ENCODE assay signal across 12 cellular contexts in the genomic region with DNA sequence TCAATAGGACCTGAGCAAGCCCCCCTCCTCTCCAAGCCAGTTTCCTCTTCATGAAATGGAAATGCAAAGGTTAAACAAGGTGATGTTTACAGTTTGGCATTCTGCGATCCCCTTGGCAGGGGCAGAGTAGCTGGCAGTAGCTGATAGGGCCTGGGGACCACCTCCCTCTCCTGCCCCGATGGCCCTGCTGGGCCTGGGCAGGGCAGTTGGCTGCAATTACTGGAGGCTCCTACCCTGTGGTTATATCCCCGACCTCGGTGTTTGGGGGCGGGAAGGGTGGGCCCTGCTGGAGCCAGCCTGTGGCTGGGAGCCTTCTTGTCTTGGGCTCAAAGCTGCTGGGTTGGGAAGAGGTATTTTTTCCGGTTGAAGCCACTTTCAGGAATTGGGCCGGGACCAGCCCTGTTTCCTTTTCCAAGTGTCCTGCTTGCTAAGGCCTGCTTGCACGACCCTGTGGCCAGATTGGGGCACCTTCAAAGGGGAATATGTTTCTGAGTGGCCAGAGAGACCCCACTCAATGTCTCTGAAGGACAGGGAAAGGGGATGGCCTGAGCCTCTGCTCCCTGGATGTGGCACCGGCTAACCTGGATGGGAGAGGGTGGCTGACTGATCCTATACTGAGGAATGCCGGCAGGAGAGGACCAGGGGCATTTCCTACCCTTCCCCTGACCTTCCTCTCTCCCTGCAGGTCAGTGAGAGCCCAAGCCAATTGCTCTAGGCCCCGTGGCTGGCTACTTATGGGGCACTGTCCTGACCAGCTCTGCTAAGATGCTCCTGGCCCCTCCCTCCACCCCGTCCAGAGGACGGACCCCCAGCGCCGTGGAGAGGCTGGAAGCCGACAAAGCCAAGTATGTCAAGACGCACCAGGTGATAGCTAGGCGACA. TPM values are rescaled to one million over a fixed set of nuclear protein-coding genes. Genes with fewer than 3 reads are reported as not detected.
DNase-seq lines count a peak whose midpoint lies in the region; ATAC-seq, FAIRE-seq and TF ChIP-seq lines count a peak whose summit lies in the region.
"Had no signal": no experiment of that assay in that cellular context is flagged by ENCODE, and none has a peak within 500 bp of the region (broad histone marks: within the 10 kb centered on the region; RNA-seq: fewer than 3 reads in every experiment).

No MANE protein-coding gene starts in this region.

- peak overlapping the region; percentile 91 for H2AFZ ChIP-seq in astrocyte (ENCODE audit: low read depth, low read length)

- no peaks in the 10 kb centered on the region for H3K36me3 Mint-ChIP-seq in astrocyte (ENCODE audit: low read depth, unreplicated experiment)

- no peaks in the 10 kb centered on the region for H3K36me3 ChIP-seq in ES-I3 (ENCODE audit: insufficient read depth, low read length)
- H3K36me3 ChIP-seq in astrocyte (ENCODE audit: insufficient read depth, low read length), result no peaks in the 10 kb centered on the region
- no peaks in the 10 kb centered on the region for H3K36me3 ChIP-seq in iPS-18a (ENCODE audit: control insufficient read depth, low read depth, low read length)
- H3K36me3 ChIP-seq in gastrocnemius medialis, result no peaks in the 10 kb centered on the region
- H3K36me3 ChIP-seq in SJCRH30, result no peaks in the 10 kb centered on the region

- DNase-seq in astrocyte (ENCODE audit: low read depth) (no peak), gastrocnemius medialis (no peak), SJCRH30 (no peak)
- DNase-seq: activated gamma-delta T cell, NCI-H1694 treated with DMSO at 0.1 percent for 48 hours had no signal

- peaks cover 27% of the 10 kb centered on the region for H3K4me1 Mint-ChIP-seq in astrocyte (ENCODE audit: low read depth, unreplicated experiment)

- peaks cover 28% of the 10 kb centered on the region for H3K4me1 ChIP-seq in ES-I3 (ENCODE audit: insufficient read depth, low read length)
- peaks cover 29% of the 10 kb centered on the region for H3K4me1 ChIP-seq in astrocyte (ENCODE audit: insufficient read depth, low read length)
- peaks cover 38% of the 10 kb centered on the region for H3K4me1 ChIP-seq in iPS-18a (ENCODE audit: control insufficient read depth, low read depth, low read length)
- H3K4me1 ChIP-seq in gastrocnemius medialis, result peaks cover 7 to 14% of the 10 kb centered on the region in 2 donors
- H3K4me1 ChIP-seq in SJCRH30, result peaks cover 24% of the 10 kb centered on the region

- no peak overlapping the region for H3K27ac Mint-ChIP-seq in astrocyte (ENCODE audit: unreplicated experiment)

- intact Hi-C loops in gastrocnemius medialis (cut with DNase I; ENCODE audit: low total_unique reads), result loop anchor here (2.0 to 5.0 kb wide), 2 partner anchors 50 to 123 kb away; a partner anchor contains a TSS

- H3K4me2 ChIP-seq in astrocyte (ENCODE audit: low read length), result peak overlapping the region; percentile 86

- TF ChIP-seq POLR2A in gastrocnemius medialis (IDR thresholded peaks at IDR 0.05), result no peak

- no peak overlapping the region for H3K4me3 ChIP-seq in astrocyte (ENCODE audit: insufficient read depth, low read depth, low read length)
- peak overlapping the region; percentile 56 for H3K4me3 ChIP-seq in iPS-18a (ENCODE audit: low read length)
- H3K4me3 ChIP-seq in gastrocnemius medialis, result peak overlapping the region; percentile 57 to 76 (median 68)
- no peak overlapping the region for H3K4me3 ChIP-seq in SJCRH30

- H3K9me3 Mint-ChIP-seq in astrocyte (ENCODE audit: unreplicated experiment), result no peaks in the 10 kb centered on the region

- ATAC-seq in gastrocnemius medialis, result peak; percentile 2 to 7
- ATAC-seq in esophagus mucosa, result no peak
- no peak for ATAC-seq in GM19023 (IDR thresholded peaks at IDR 0.05; ENCODE audit: unreplicated experiment)
- ATAC-seq in GM18519 (IDR thresholded peaks at IDR 0.05; ENCODE audit: low FRiP score, unreplicated experiment), result no peak

- H3K27ac ChIP-seq in astrocyte (ENCODE audit: low read depth, low read length), result no peak overlapping the region
- no peak overlapping the region for H3K27ac ChIP-seq in iPS-18a (ENCODE audit: low read length)
- H3K27ac ChIP-seq in gastrocnemius medialis, result peak overlapping the region; percentile 78 to 87 (median 84)
- no peak overlapping the region for H3K27ac ChIP-seq in SJCRH30

- in situ Hi-C loops in gastrocnemius medialis (cut with MboI; ENCODE audit: low sequenced_read_pairs in 4 of 4), result loop anchor here in 1 of 4 donors (25.0 kb wide), 2 partner anchors 123 to 273 kb away; a partner anchor contains a TSS

- peak overlapping the region; percentile 49; the same call in 1 of the 2 replicates for H3K9ac ChIP-seq in ES-I3 (ENCODE audit: low read depth, low read length)
- no peak overlapping the region for H3K9ac ChIP-seq in astrocyte (ENCODE audit: low read length)
- peak overlapping the region; percentile 65 for H3K9ac ChIP-seq in iPS-18a (ENCODE audit: low read length)

- FAIRE-seq in astrocyte (lab: Jason Lieb, UNC), result no peak

- H4K20me1 ChIP-seq in astrocyte (ENCODE audit: insufficient read depth, low read length), result no peaks in the 10 kb centered on the region

- peak overlapping the region; percentile 72 for H3K4me3 Mint-ChIP-seq in astrocyte (ENCODE audit: unreplicated experiment)

- H3K9me3 ChIP-seq in ES-I3 (ENCODE audit: control insufficient read depth, insufficient read depth, low read length) (no peaks in the 10 kb centered on the region), astrocyte (ENCODE audit: insufficient read depth, low read depth, low read length) (no peaks in the 10 kb centered on the region), iPS-18a (ENCODE audit: control insufficient read depth, low read depth, low read length) (no peaks in the 10 kb centered on the region), gastrocnemius medialis (no peaks in the 10 kb centered on the region), SJCRH30 (replicated peaks) (no peaks in the 10 kb centered on the region)

- H3K27me3 ChIP-seq in astrocyte (ENCODE audit: insufficient read depth, low read length), result peaks cover 4% of the 10 kb centered on the region
- peaks cover 99% of the 10 kb centered on the region for H3K27me3 ChIP-seq in iPS-18a (ENCODE audit: control insufficient read depth, insufficient read depth, low read length)
- H3K27me3 ChIP-seq in gastrocnemius medialis, result no peaks in the 10 kb centered on the region
- H3K27me3 ChIP-seq in SJCRH30, result peaks cover 34% of the 10 kb centered on the region

- H3K27me3 Mint-ChIP-seq in astrocyte (ENCODE audit: low read depth, unreplicated experiment), result peaks cover 18% of the 10 kb centered on the region

- no peak for TF ChIP-seq CTCF in astrocyte (IDR thresholded peaks at IDR 0.05; ENCODE audit: insufficient read depth, low read depth, low read length)
- TF ChIP-seq CTCF in gastrocnemius medialis (IDR thresholded peaks at IDR 0.05 in 4 of 5, conservative IDR thresholded peaks at IDR 0.05 in 1 of 5), result no peak

- no peaks in the 10 kb centered on the region for H3K79me2 ChIP-seq in astrocyte (ENCODE audit: insufficient read depth, low read length)

RNA-seq across cellular contexts. Expression of a gene that starts 1.9 kb away (rescaled TPM):
- total RNA-seq in astrocyte, result 0.70 and 0.77 TPM in 2 replicates
- 1 to 10 TPM; 3.1 to 5.2 (median 4.2) TPM for total RNA-seq in gastrocnemius medialis
- 0.68 TPM for total RNA-seq in esophagus mucosa
- total RNA-seq in SJCRH30 (2014; rRNA removed; shearing (Covaris generic)), result 0.10 and 0.18 TPM in 2 replicates
- total RNA-seq: T-helper 1 cell treated with Interleukin-12 subunit alpha and Interleukin-12 subunit beta and Interleukin-4 antibody, amounts not matched to agents 30 ng/mL and 1 ng/mL, for 36 hours had no signal

RNA-seq across cellular contexts. Expression of a gene that starts 8.0 kb away (rescaled TPM):
- total RNA-seq in astrocyte (not detected in 2 replicates), gastrocnemius medialis (not detected), esophagus mucosa (not detected)
- 0.18 TPM in 1 of 2 replicates, not detected in the other for total RNA-seq in SJCRH30 (2014; rRNA removed; shearing (Covaris generic))
- total RNA-seq: Daoy; T-helper 1 cell treated with Interleukin-12 subunit alpha and Interleukin-12 subunit beta and Interleukin-4 antibody, amounts not matched to agents 30 ng/mL and 1 ng/mL, for 36 hours had no signal

RNA-seq across cellular contexts. Expression of a gene that starts 8.9 kb away (rescaled TPM):
- 34.4 and 37.6 TPM in 2 replicates for total RNA-seq in astrocyte
- 100 to 1,000 TPM in 2 of 4 donors, 10 to 100 TPM in 2; 39.6 to 135 (median 97.3) TPM for total RNA-seq in gastrocnemius medialis
- total RNA-seq in esophagus mucosa, result 37.9 TPM
- 27.4 and 38.8 TPM in 2 replicates for total RNA-seq in SJCRH30 (2014; rRNA removed; shearing (Covaris generic))

RNA-seq across cellular contexts. Expression of a gene that starts 10.9 kb away (rescaled TPM):
- total RNA-seq in astrocyte, result not detected in 2 replicates
- under 1 TPM in 2 of 4 donors, not detected in 2; 0.66 TPM for total RNA-seq in gastrocnemius medialis
- 0.16 TPM for total RNA-seq in esophagus mucosa
- total RNA-seq in SJCRH30 (2014; rRNA removed; shearing (Covaris generic)), result not detected in 2 replicates
- total RNA-seq: Daoy; T-helper 1 cell treated with Interleukin-12 subunit alpha and Interleukin-12 subunit beta and Interleukin-4 antibody, amounts not matched to agents 30 ng/mL and 1 ng/mL, for 36 hours had no signal

RNA-seq across cellular contexts. Expression of a gene that starts 16.5 kb away (rescaled TPM):
- total RNA-seq in astrocyte (4.2 and 5.0 TPM in 2 replicates), gastrocnemius medialis (10 to 100 TPM; 23.7 to 50.6 (median 44.6) TPM), esophagus mucosa (19.7 TPM)
- total RNA-seq in SJCRH30 (2014; rRNA removed; shearing (Covaris generic)), result 1.2 and 2.6 TPM in 2 replicates

Comparison
In these comparisons a context has a peak if more than half of its experiments do, and no peak if none do; other contexts are left out.
1. H3K27ac ChIP-seq: peak in gastrocnemius medialis (4 of 4); none in astrocyte (single experiment), iPS-18a (single experiment) and SJCRH30 (single experiment).
2. H3K4me3 ChIP-seq: peak in iPS-18a (single experiment) and gastrocnemius medialis (4 of 4); none in astrocyte (single experiment) and SJCRH30 (single experiment).
3. ATAC-seq: peak in gastrocnemius medialis (2 of 2); none in esophagus mucosa (single experiment), GM19023 (single experiment) and GM18519 (single experiment).